ENCODE assay signal across 18 cellular contexts in genomic region chr12:53302903-53303302, GRCh38. TPM values are rescaled to one million over a fixed set of nuclear protein-coding genes. Genes with fewer than 3 reads are reported as not detected.
DNase-seq lines count a peak whose midpoint lies in the region; ATAC-seq and TF ChIP-seq lines count a peak whose summit lies in the region.
"Had no signal": no experiment of that assay in that cellular context is flagged by ENCODE, and none has a peak within 500 bp of the region (broad histone marks: within the 10 kb centered on the region; RNA-seq: fewer than 3 reads in every experiment).

No MANE protein-coding gene starts in this region.

- H3K9me3 Mint-ChIP-seq in activated naive CD4-positive, alpha-beta T cell treated with anti-CD3 and anti-CD28 coated beads for 36 hours = no peaks in the 10 kb centered on the region
- H3K9me3 Mint-ChIP-seq in activated B cell treated with CpG ODN at 0.5 μM for 24 hours = no peaks in the 10 kb centered on the region
- H3K9me3 Mint-ChIP-seq in endothelial cell (ENCODE audit: unreplicated experiment) = no peaks in the 10 kb centered on the region
- no peaks in the 10 kb centered on the region for H3K9me3 Mint-ChIP-seq in stimulated activated effector memory CD8-positive, alpha-beta T cell treated with anti-CD3 and anti-CD28 coated beads, Interleukin-12 subunit alpha, Interleukin-12 subunit beta, amount 100 ng/mL, for 72 hours

- peaks cover 48% of the 10 kb centered on the region for H3K4me1 Mint-ChIP-seq in activated naive CD4-positive, alpha-beta T cell treated with anti-CD3 and anti-CD28 coated beads for 36 hours (ENCODE audit: low read depth)
- H3K4me1 Mint-ChIP-seq in activated B cell treated with CpG ODN at 0.5 μM for 24 hours (peaks cover 41% of the 10 kb centered on the region), endothelial cell (ENCODE audit: unreplicated experiment) (peaks cover 21% of the 10 kb centered on the region)
- peaks cover 50% of the 10 kb centered on the region for H3K4me1 Mint-ChIP-seq in stimulated activated effector memory CD8-positive, alpha-beta T cell treated with anti-CD3 and anti-CD28 coated beads, Interleukin-12 subunit alpha, Interleukin-12 subunit beta, amount 100 ng/mL, for 72 hours

- no peak overlapping the region for H3K4me3 ChIP-seq in left ventricle myocardium inferior
- H3K4me3 ChIP-seq: heart left ventricle had no signal

- no peaks in the 10 kb centered on the region for H3K9me3 ChIP-seq in left ventricle myocardium inferior (replicated peaks)
- H3K9me3 ChIP-seq: heart left ventricle had no signal

- H3K27me3 ChIP-seq in left ventricle myocardium inferior (ENCODE audit: low read depth) = no peaks in the 10 kb centered on the region
- H3K27me3 ChIP-seq: heart left ventricle had no signal

- H3K27me3 Mint-ChIP-seq in activated naive CD4-positive, alpha-beta T cell treated with anti-CD3 and anti-CD28 coated beads for 36 hours (ENCODE audit: low read depth) = no peaks in the 10 kb centered on the region
- no peaks in the 10 kb centered on the region for H3K27me3 Mint-ChIP-seq in activated B cell treated with CpG ODN at 0.5 μM for 24 hours
- H3K27me3 Mint-ChIP-seq in endothelial cell (ENCODE audit: unreplicated experiment) = peaks cover 15% of the 10 kb centered on the region

- no peak for ATAC-seq in activated B cell treated with CpG ODN at 0.5 μM for 24 hours (ENCODE audit: low read depth)
- ATAC-seq in stimulated activated effector memory CD8-positive, alpha-beta T cell treated with anti-CD3 and anti-CD28 coated beads, Interleukin-12 subunit alpha, Interleukin-12 subunit beta, amount 100 ng/mL, for 72 hours = no peak
- ATAC-seq: heart left ventricle had no signal

- POLR2A ChIA-PET in activated B cell treated with CpG ODN at 0.5 μM for 24 hours (lab: Charles Lee) = interaction anchor here (1.8 kb wide), 1 partner anchor 18 kb away, joined by 6 read pairs; the partner anchor contains the start of gene AAAS

- H3K27ac Mint-ChIP-seq in activated naive CD4-positive, alpha-beta T cell treated with anti-CD3 and anti-CD28 coated beads for 36 hours = peak overlapping the region; percentile 25
- H3K27ac Mint-ChIP-seq in activated B cell treated with CpG ODN at 0.5 μM for 24 hours (no peak overlapping the region), endothelial cell (ENCODE audit: unreplicated experiment) (no peak overlapping the region)
- peak overlapping the region; percentile 97 for H3K27ac Mint-ChIP-seq in stimulated activated effector memory CD8-positive, alpha-beta T cell treated with anti-CD3 and anti-CD28 coated beads, Interleukin-12 subunit alpha, Interleukin-12 subunit beta, amount 100 ng/mL, for 72 hours

- H3K27ac ChIP-seq in left ventricle myocardium inferior (replicated peaks) = no peak overlapping the region
- H3K27ac ChIP-seq: heart left ventricle, WERI-Rb-1 had no signal

- peaks cover 44% of the 10 kb centered on the region for H3K36me3 Mint-ChIP-seq in activated naive CD4-positive, alpha-beta T cell treated with anti-CD3 and anti-CD28 coated beads for 36 hours (ENCODE audit: low read depth)
- H3K36me3 Mint-ChIP-seq in activated B cell treated with CpG ODN at 0.5 μM for 24 hours (ENCODE audit: low read depth) (peaks cover 83% of the 10 kb centered on the region), endothelial cell (ENCODE audit: low read depth, unreplicated experiment) (peaks cover 54% of the 10 kb centered on the region)
- H3K36me3 Mint-ChIP-seq in stimulated activated effector memory CD8-positive, alpha-beta T cell treated with anti-CD3 and anti-CD28 coated beads, Interleukin-12 subunit alpha, Interleukin-12 subunit beta, amount 100 ng/mL, for 72 hours = peaks cover 98% of the 10 kb centered on the region

- peak overlapping the region; percentile 0 for H3K4me3 Mint-ChIP-seq in activated naive CD4-positive, alpha-beta T cell treated with anti-CD3 and anti-CD28 coated beads for 36 hours
- H3K4me3 Mint-ChIP-seq in activated B cell treated with CpG ODN at 0.5 μM for 24 hours (peak overlapping the region; percentile 2), endothelial cell (ENCODE audit: unreplicated experiment) (peak overlapping the region; percentile 8)
- H3K4me3 Mint-ChIP-seq in stimulated activated effector memory CD8-positive, alpha-beta T cell treated with anti-CD3 and anti-CD28 coated beads, Interleukin-12 subunit alpha, Interleukin-12 subunit beta, amount 100 ng/mL, for 72 hours = peak overlapping the region; percentile 8

- no peak for DNase-seq in activated naive CD4-positive, alpha-beta T cell treated with anti-CD3 and anti-CD28 coated beads for 36 hours
- no peak for DNase-seq in activated naive CD4-positive, alpha-beta T cell treated with Interleukin-2 at 50 U/mL for 16 hours
- DNase-seq in activated B cell treated with CpG ODN at 0.5 μM for 24 hours (no peak), endothelial cell (ENCODE audit: low spot score) (no peak), left ventricle myocardium inferior (no peak), NCI-H1092 treated with DMSO at 0.1 percent for 48 hours (lab: John Stamatoyannopoulos, UW) (no peak)
- DNase-seq in stimulated activated effector memory CD8-positive, alpha-beta T cell treated with anti-CD3 and anti-CD28 coated beads, Interleukin-12 subunit alpha, Interleukin-12 subunit beta, amount 100 ng/mL, for 72 hours (ENCODE audit: low spot score in 2 of 2) = no peak
- no peak for DNase-seq in activated CD8-positive, alpha-beta memory T cell treated with anti-CD3 and anti-CD28 coated beads, Interleukin-2, amount 50 U/mL, for 48 hours
- DNase-seq: amniotic stem cell; Calu3; cerebellar nuclear complex; effector memory CD4-positive, alpha-beta T cell; heart left ventricle; NCI-H2029; WERI-Rb-1 had no signal

- H3K36me3 ChIP-seq in left ventricle myocardium inferior = peaks cover 73% of the 10 kb centered on the region

- TF ChIP-seq CTCF in activated B cell treated with CpG ODN at 0.5 μM for 24 hours (IDR thresholded peaks at IDR 0.05) (no peak), endothelial cell (IDR thresholded peaks at IDR 0.05; ENCODE audit: unreplicated experiment) (no peak), left ventricle myocardium inferior (IDR thresholded peaks at IDR 0.05; ENCODE audit: borderline replicate concordance) (no peak)

- peaks cover 57% of the 10 kb centered on the region for H3K4me1 ChIP-seq in left ventricle myocardium inferior

- intact Hi-C loops in activated naive CD4-positive, alpha-beta T cell treated with anti-CD3 and anti-CD28 coated beads for 36 hours (cut with micrococcal nuclease) = no loop called here
- intact Hi-C loops in activated B cell treated with CpG ODN at 0.5 μM for 24 hours (cut with micrococcal nuclease) = no loop called here
- intact Hi-C loops in left ventricle myocardium inferior (cut with micrococcal nuclease) = no loop called here

- CTCF ChIA-PET in activated naive CD4-positive, alpha-beta T cell treated with anti-CD3 and anti-CD28 coated beads for 36 hours (lab: Charles Lee) = interaction anchor here (0.6 to 3.3 kb wide), 4 partner anchors 19 to 236 kb away, joined by 3 to 23 read pairs (median 3); partner anchors contain the start of gene AAAS
- CTCF ChIA-PET in activated B cell treated with CpG ODN at 0.5 μM for 24 hours (lab: Charles Lee) = interaction anchor here (2.7 kb wide), 1 partner anchor 19 kb away, joined by 11 read pairs; the partner anchor contains the start of gene AAAS

RNA-seq across cellular contexts. Expression of gene MYG1, which starts 3.4 kb away (rescaled TPM):
- 10 to 100 TPM; 59.6 to 68.4 TPM for total RNA-seq in activated naive CD4-positive, alpha-beta T cell treated with anti-CD3 and anti-CD28 coated beads for 36 hours
- total RNA-seq in activated B cell treated with CpG ODN at 0.5 μM for 24 hours (59.1 and 65.3 TPM in 2 replicates), endothelial cell (ENCODE audit: unreplicated experiment) (55.3 TPM), left ventricle myocardium inferior (34.8 TPM)

RNA-seq across cellular contexts. Expression of gene PFDN5, which starts 7.6 kb away (rescaled TPM):
- total RNA-seq in activated naive CD4-positive, alpha-beta T cell treated with anti-CD3 and anti-CD28 coated beads for 36 hours = 100 to 1,000 TPM; 376 to 383 TPM
- 486 and 578 TPM in 2 replicates for total RNA-seq in activated B cell treated with CpG ODN at 0.5 μM for 24 hours
- total RNA-seq in endothelial cell (ENCODE audit: unreplicated experiment) = 444 TPM
- 399 TPM for total RNA-seq in left ventricle myocardium inferior

RNA-seq across cellular contexts. Expression of gene AAAS, which starts 18.5 kb away (rescaled TPM):
- total RNA-seq in activated naive CD4-positive, alpha-beta T cell treated with anti-CD3 and anti-CD28 coated beads for 36 hours = 10 to 100 TPM; 81.0 to 83.4 TPM
- total RNA-seq in activated B cell treated with CpG ODN at 0.5 μM for 24 hours (57.3 and 72.1 TPM in 2 replicates), endothelial cell (ENCODE audit: unreplicated experiment) (56.2 TPM), left ventricle myocardium inferior (45.1 TPM)

RNA-seq across cellular contexts. Expression of gene SP7, which starts 33.3 kb away (rescaled TPM):
- total RNA-seq in activated naive CD4-positive, alpha-beta T cell treated with anti-CD3 and anti-CD28 coated beads for 36 hours = not detected
- total RNA-seq in activated B cell treated with CpG ODN at 0.5 μM for 24 hours = not detected in 2 replicates
- 3.6 TPM for total RNA-seq in endothelial cell (ENCODE audit: unreplicated experiment)
- total RNA-seq in left ventricle myocardium inferior = not detected
- total RNA-seq: Calu3, fibroblast of lung, heart left ventricle, NCI-H460, subcutaneous adipose tissue had no signal

RNA-seq across cellular contexts. Expression of gene ESPL1, which starts 34.8 kb away (rescaled TPM):
- total RNA-seq in activated naive CD4-positive, alpha-beta T cell treated with anti-CD3 and anti-CD28 coated beads for 36 hours = 10 to 100 TPM; 53.3 to 54.2 TPM
- total RNA-seq in activated B cell treated with CpG ODN at 0.5 μM for 24 hours (6.2 and 8.2 TPM in 2 replicates), endothelial cell (ENCODE audit: unreplicated experiment) (11.8 TPM), left ventricle myocardium inferior (0.36 TPM)

Comparison
In these comparisons a context has a peak if more than half of its experiments do, and no peak if none do; other contexts are left out.
1. H3K27ac Mint-ChIP-seq: peak in activated naive CD4-positive, alpha-beta T cell treated with anti-CD3 and anti-CD28 coated beads for 36 hours (single experiment) and stimulated activated effector memory CD8-positive, alpha-beta T cell treated with anti-CD3 and anti-CD28 coated beads, Interleukin-12 subunit alpha, Interleukin-12 subunit beta, amount 100 ng/mL, for 72 hours (single experiment); none in activated B cell treated with CpG ODN at 0.5 μM for 24 hours (single experiment) and endothelial cell (single experiment).
2. Peak in every context shown above with its lines, with median percentiles within 50 percentile points of each other: H3K4me3 Mint-ChIP-seq.